In the genomic region with DNA sequence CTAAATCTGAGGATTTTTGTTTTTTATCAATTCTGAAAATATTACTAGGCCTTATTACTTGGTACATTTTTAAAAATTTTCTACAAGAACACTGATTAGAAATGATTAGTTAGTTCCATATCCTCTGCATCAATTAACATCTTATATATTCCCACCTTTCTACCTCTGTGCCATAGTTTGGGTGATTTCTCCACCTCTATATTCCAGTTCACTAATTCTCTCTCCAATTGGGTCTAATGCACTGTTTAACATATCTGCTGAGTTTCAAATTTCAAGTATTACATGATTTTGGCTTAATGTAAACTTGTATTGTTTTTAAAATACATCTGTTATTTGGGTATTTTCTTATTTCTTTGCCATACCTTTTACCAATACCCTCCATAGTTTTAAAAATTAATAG, we compare ENCODE assay signal across 3 cellular contexts.
A peak's percentile ranks its signal among the peaks of the same experiment; 100 is the strongest.
TF ChIP-seq lines count a peak whose summit lies in the region.

No MANE protein-coding gene starts in this region.

TF ChIP-seq in SK-N-SH treated with all-trans-retinoic acid at 6 μM for 48 hours, 23 proteins besides CTCF, POLR2A, EP300 and RAD21:
- TF ChIP-seq TSHZ2 (CRISPR knock-in tag; IDR thresholded peaks at IDR 0.05) (no peak), ZFP30 (CRISPR knock-in tag; IDR thresholded peaks at IDR 0.05) (peak; percentile 86)

TF ChIP-seq in SK-N-SH, 30 proteins besides CTCF, POLR2A, EP300 and RAD21 (continued from another document):
- TF ChIP-seq ELF1 (IDR thresholded peaks at IDR 0.05) (no peak), PBX3 (IDR thresholded peaks at IDR 0.05) (no peak)

TF ChIP-seq in K562, 482 proteins besides CTCF, POLR2A, EP300 and RAD21 (continued from another document):
- TF ChIP-seq, protein P1, sequence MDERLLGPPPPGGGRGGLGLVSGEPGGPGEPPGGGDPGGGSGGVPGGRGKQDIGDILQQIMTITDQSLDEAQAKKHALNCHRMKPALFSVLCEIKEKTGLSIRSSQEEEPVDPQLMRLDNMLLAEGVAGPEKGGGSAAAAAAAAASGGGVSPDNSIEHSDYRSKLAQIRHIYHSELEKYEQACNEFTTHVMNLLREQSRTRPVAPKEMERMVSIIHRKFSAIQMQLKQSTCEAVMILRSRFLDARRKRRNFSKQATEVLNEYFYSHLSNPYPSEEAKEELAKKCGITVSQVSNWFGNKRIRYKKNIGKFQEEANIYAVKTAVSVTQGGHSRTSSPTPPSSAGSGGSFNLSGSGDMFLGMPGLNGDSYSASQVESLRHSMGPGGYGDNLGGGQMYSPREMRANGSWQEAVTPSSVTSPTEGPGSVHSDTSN (CRISPR knock-in tag; IDR thresholded peaks at IDR 0.05; ENCODE audit: low read depth) = no peak
- TF ChIP-seq, protein P1 (tag; conservative IDR thresholded peaks at IDR 0.05; ENCODE audit: low read depth) = no peak
- TF ChIP-seq, protein P2, sequence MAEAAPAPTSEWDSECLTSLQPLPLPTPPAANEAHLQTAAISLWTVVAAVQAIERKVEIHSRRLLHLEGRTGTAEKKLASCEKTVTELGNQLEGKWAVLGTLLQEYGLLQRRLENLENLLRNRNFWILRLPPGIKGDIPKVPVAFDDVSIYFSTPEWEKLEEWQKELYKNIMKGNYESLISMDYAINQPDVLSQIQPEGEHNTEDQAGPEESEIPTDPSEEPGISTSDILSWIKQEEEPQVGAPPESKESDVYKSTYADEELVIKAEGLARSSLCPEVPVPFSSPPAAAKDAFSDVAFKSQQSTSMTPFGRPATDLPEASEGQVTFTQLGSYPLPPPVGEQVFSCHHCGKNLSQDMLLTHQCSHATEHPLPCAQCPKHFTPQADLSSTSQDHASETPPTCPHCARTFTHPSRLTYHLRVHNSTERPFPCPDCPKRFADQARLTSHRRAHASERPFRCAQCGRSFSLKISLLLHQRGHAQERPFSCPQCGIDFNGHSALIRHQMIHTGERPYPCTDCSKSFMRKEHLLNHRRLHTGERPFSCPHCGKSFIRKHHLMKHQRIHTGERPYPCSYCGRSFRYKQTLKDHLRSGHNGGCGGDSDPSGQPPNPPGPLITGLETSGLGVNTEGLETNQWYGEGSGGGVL (CRISPR knock-in tag; IDR thresholded peaks at IDR 0.05) = no peak
- no peak for TF ChIP-seq ZNF699 (CRISPR knock-in tag; IDR thresholded peaks at IDR 0.05; ENCODE audit: insufficient replicate concordance)
- peak; percentile 40 for TF ChIP-seq RBM25 (IDR thresholded peaks at IDR 0.05; ENCODE audit: low read depth, low read length, severe bottlenecking)
